18 cellular contexts compared by ENCODE assay signal in the genomic region with DNA sequence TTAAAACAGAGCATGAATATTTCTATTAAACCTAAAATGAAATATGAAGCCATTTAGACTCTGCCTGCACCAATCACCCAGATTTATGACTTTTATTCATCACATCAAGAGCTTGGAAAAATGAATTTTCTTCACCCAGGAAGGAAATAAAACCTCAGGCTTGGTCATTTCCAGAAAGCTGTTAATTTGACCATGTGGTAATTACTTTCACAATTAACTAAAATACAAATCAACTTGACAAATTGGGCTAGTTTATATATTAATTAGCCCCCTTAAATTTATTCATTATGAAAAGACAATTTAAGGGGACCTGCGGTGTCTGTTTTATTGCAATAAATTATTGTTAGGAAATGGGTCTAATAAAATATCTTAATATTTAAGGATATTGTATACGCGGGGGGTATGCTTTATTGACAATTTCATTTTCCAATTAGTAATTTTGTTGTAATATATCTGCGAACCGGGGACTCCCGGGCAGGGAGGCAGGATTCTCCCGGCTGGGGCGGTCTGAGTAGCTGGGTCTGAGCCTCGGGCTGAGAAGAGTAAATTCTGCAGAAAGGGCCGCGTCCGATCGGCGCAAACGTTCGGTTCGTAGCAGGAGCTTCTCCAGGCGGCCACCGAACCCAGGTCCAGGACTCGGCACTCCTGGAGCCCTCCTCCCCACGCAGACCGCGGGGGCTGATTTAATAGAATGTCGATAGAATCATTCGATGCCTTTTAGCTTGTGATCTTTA. TPM values are rescaled to one million over a fixed set of nuclear protein-coding genes. Genes with fewer than 3 reads are reported as not detected.
"Had no signal": no experiment of that assay in that cellular context is flagged by ENCODE, and none has a peak within 500 bp of the region (broad histone marks: within the 10 kb centered on the region; RNA-seq: fewer than 3 reads in every experiment).

No MANE protein-coding gene starts in this region.

- DNase-seq: activated CD4-positive, alpha-beta T cell treated with anti-CD3 and anti-CD28 coated beads, Interleukin-2, amount 50 U/mL, for 1 hour; activated CD4-positive, CD25-positive, alpha-beta regulatory T cell; activated effector memory CD4-positive, alpha-beta T cell treated with anti-CD3 and anti-CD28 coated beads, Interleukin-2, amount 50 U/mL, for 16 hours; activated T-cell treated with anti-CD3 and anti-CD28 coated beads, Interleukin-2, amount 50 U/mL, for 4 hours; aorta; left colon; mucosa of descending colon; T-helper 2 cell; tibial artery had no signal

- H3K4me1 ChIP-seq: pancreas had no signal

- H3K9me3 Mint-ChIP-seq: activated naive CD8-positive, alpha-beta T cell treated with anti-CD3 and anti-CD28 coated beads, Interleukin-2, amount 10 ng/mL, durations not matched to agents 7 days and 5 days had no signal

- H3K36me3 ChIP-seq: breast epithelium, pancreas, right atrium auricular region, tibial artery had no signal

- H3K36me3 Mint-ChIP-seq: activated naive CD8-positive, alpha-beta T cell treated with anti-CD3 and anti-CD28 coated beads, Interleukin-2, amount 10 ng/mL, durations not matched to agents 7 days and 5 days had no signal

- H3K27ac ChIP-seq: breast epithelium, right atrium auricular region, tibial artery had no signal

- H3K4me3 ChIP-seq: mucosa of descending colon, right atrium auricular region, tibial artery had no signal

- H3K27ac Mint-ChIP-seq: nephron had no signal

- H3K9me3 ChIP-seq: breast epithelium, mucosa of descending colon, pancreas, right atrium auricular region, tibial artery had no signal

RNA-seq across cellular contexts. Expression of gene MNX1, which starts 9.4 kb away (rescaled TPM):
- total RNA-seq: activated naive CD8-positive, alpha-beta T cell treated with anti-CD3 and anti-CD28 coated beads, Interleukin-2, amount 10 ng/mL, durations not matched to agents 7 days and 5 days; activated T-cell treated with anti-CD3 and anti-CD28 coated beads, Interleukin-2, amount 50 U/mL, for 4 hours; aorta; cerebellum; glomerular endothelial cell; lung microvascular endothelial cell; right atrium auricular region; smooth muscle cell had no signal
- polyA plus RNA-seq: smooth muscle cell had no signal
